ENCODE assay signal across 11 cellular contexts in the genomic region with DNA sequence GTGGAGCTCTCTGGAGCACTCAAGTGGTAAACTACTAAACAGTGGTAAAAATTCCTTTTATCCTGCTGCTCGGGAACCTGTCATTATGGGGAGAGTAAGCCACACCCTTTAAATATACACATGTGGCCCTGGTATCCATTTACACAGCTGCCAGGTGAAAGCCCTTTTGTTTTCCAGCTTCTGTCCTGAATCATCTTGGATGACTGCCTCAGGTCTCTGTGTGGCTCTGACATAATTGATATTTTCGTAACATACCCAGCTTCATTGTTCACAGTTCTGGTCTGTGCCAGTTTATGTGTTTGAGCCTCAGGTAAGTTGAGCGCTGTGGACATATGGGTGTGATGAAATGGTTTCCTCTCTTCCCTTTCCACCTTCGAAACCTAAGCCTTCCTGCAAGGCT. TPM values are rescaled to one million over a fixed set of nuclear protein-coding genes. Genes with fewer than 3 reads are reported as not detected.
DNase-seq lines count a peak whose midpoint lies in the region; ATAC-seq and TF ChIP-seq lines count a peak whose summit lies in the region.
"Had no signal": no experiment of that assay in that cellular context is flagged by ENCODE, and none has a peak within 500 bp of the region (broad histone marks: within the 10 kb centered on the region; RNA-seq: fewer than 3 reads in every experiment).

No MANE protein-coding gene starts in this region.

- CTCF ChIA-PET in RWPE1 (lab: Yijun Ruan, JAX): interaction anchor here (0.6 kb wide), 1 partner anchor 227 kb away, joined by 3 read pairs; no protein-coding TSS in a partner anchor

- H3K4me1 ChIP-seq in right atrium auricular region: no peaks in the 10 kb centered on the region

- POLR2A ChIA-PET in RWPE1 (lab: Yijun Ruan, JAX; ENCODE audit: low non-redundant PET): interaction anchor here (0.5 kb wide), 1 partner anchor 58 kb away, joined by 5 read pairs; no protein-coding TSS in a partner anchor

- ATAC-seq in left colon: peak; percentile 92
- no peak for ATAC-seq in sciatic nerve

- peak; percentile 81 for DNase-seq in DMS79 treated with DMSO at 0.1 percent for 48 hours (lab: John Stamatoyannopoulos, UW)
- peak; percentile 100 for DNase-seq in NCI-H146 (lab: John Stamatoyannopoulos, UW)
- DNase-seq in RWPE1 (ENCODE audit: low spot score): peak; percentile 69
- DNase-seq in left colon: peak in 1 of 2 donors; percentile 34
- no peak for DNase-seq in sciatic nerve (ENCODE audit: low spot score)
- DNase-seq in right atrium auricular region (ENCODE audit: low spot score): no peak
- no peak for DNase-seq in head of caudate nucleus
- no peak for DNase-seq in NCI-H524 treated with DMSO at 0.1 percent for 48 hours (lab: John Stamatoyannopoulos, UW)
- DNase-seq: activated naive CD4-positive, alpha-beta T cell treated with anti-CD3 and anti-CD28 coated beads, Interleukin-2, amount 10 ng/mL, durations not matched to agents 7 days and 5 days; effector CD8-positive, alpha-beta T cell; H9 had no signal

- H3K9me3 ChIP-seq in right atrium auricular region: no peaks in the 10 kb centered on the region

- no peaks in the 10 kb centered on the region for H3K36me3 ChIP-seq in right atrium auricular region

- intact Hi-C loops in left colon (cut with DNase I, micrococcal nuclease) (no loop called here), sciatic nerve (cut with DNase I) (no loop called here), head of caudate nucleus (cut with DNase I) (no loop called here)

- TF ChIP-seq CTCF in RWPE1 (conservative IDR thresholded peaks at IDR 0.05; ENCODE audit: low read depth) (no peak), right atrium auricular region (IDR thresholded peaks at IDR 0.05) (no peak)

- H3K27me3 ChIP-seq in right atrium auricular region: no peaks in the 10 kb centered on the region

- peak overlapping the region; percentile 71 for H3K27ac ChIP-seq in RWPE1
- H3K27ac ChIP-seq in right atrium auricular region: no peak overlapping the region

- no peak overlapping the region for H3K4me3 ChIP-seq in right atrium auricular region

RNA-seq across cellular contexts. Expression of a gene that starts 15.7 kb away (rescaled TPM):
- total RNA-seq in left colon (1 to 10 TPM; 8.5 to 8.7 TPM), sciatic nerve (20.6 TPM), right atrium auricular region (10 to 100 TPM in 1 of 2 donors, 1 to 10 TPM in 1; 4.2 to 10.3 TPM)

Comparison
In these comparisons a context has a peak if more than half of its experiments do, and no peak if none do; other contexts are left out.
1. DNase-seq: peak in DMS79 treated with DMSO at 0.1 percent for 48 hours (single experiment), NCI-H146 (single experiment) and RWPE1 (single experiment); none in sciatic nerve (single experiment), right atrium auricular region (single experiment), head of caudate nucleus (0 of 42) and NCI-H524 treated with DMSO at 0.1 percent for 48 hours (single experiment).